In genomic region chr3:48215466-48215865, GRCh38 we compare ENCODE assay signal across 14 cellular contexts. TPM values are rescaled to one million over a fixed set of nuclear protein-coding genes. Genes with fewer than 3 reads are reported as not detected.
DNase-seq lines count a peak whose midpoint lies in the region; ATAC-seq and TF ChIP-seq lines count a peak whose summit lies in the region.
"Had no signal": no experiment of that assay in that cellular context is flagged by ENCODE, and none has a peak within 500 bp of the region (broad histone marks: within the 10 kb centered on the region; RNA-seq: fewer than 3 reads in every experiment).

No MANE protein-coding gene starts in this region.

- peak overlapping the region; percentile 95 for H3K27ac Mint-ChIP-seq in neural progenitor cell

- no peaks in the 10 kb centered on the region for H3F3A ChIP-seq in neural progenitor cell (ENCODE audit: low read depth)

- H3K36me3 Mint-ChIP-seq in neural progenitor cell: no peaks in the 10 kb centered on the region

- ATAC-seq in Right ventricle myocardium superior (ENCODE audit: poor library complexity) (peak; percentile 88), GM21526 (IDR thresholded peaks at IDR 0.05; ENCODE audit: low FRiP score, unreplicated experiment) (no peak)

- H3K9ac ChIP-seq in neural progenitor cell: no peak overlapping the region

- H3K4me3 ChIP-seq in neural progenitor cell: no peak overlapping the region
- no peak overlapping the region for H3K4me3 ChIP-seq in uterus
- no peak overlapping the region for H3K4me3 ChIP-seq in MG63
- H3K4me3 ChIP-seq: SK-N-MC had no signal

- no peaks in the 10 kb centered on the region for H3K36me3 ChIP-seq in neural progenitor cell
- no peaks in the 10 kb centered on the region for H3K36me3 ChIP-seq in uterus
- H3K36me3 ChIP-seq in MG63: no peaks in the 10 kb centered on the region

- peaks cover 6% of the 10 kb centered on the region for H3K4me1 Mint-ChIP-seq in neural progenitor cell

- peaks cover 7% of the 10 kb centered on the region for H3K27me3 Mint-ChIP-seq in neural progenitor cell (ENCODE audit: insufficient read depth, low read depth)

- H3K79me2 ChIP-seq in neural progenitor cell (ENCODE audit: low read depth): no peaks in the 10 kb centered on the region

- no peak overlapping the region for H3K4me3 Mint-ChIP-seq in neural progenitor cell

- peaks cover 10% of the 10 kb centered on the region for H3K4me1 ChIP-seq in neural progenitor cell
- no peaks in the 10 kb centered on the region for H3K4me1 ChIP-seq in uterus

- H3K9me3 ChIP-seq in neural progenitor cell (ENCODE audit: low read depth): no peaks in the 10 kb centered on the region
- H3K9me3 ChIP-seq in uterus: no peaks in the 10 kb centered on the region
- H3K9me3 ChIP-seq in MG63: no peaks in the 10 kb centered on the region

- H2AFZ ChIP-seq in neural progenitor cell (replicated peaks): no peak overlapping the region

- no peak for TF ChIP-seq POLR2A in uterus (IDR thresholded peaks at IDR 0.05)

- intact Hi-C loops in Right ventricle myocardium superior (cut with DNase I): no loop called here
- intact Hi-C loops in uterus (cut with DNase I; ENCODE audit: low total_unique reads): no loop called here

- H3K27me3 ChIP-seq in neural progenitor cell (no peaks in the 10 kb centered on the region), uterus (no peaks in the 10 kb centered on the region), MG63 (no peaks in the 10 kb centered on the region)

- peak overlapping the region; percentile 1 for H3K4me2 ChIP-seq in neural progenitor cell

- no peak overlapping the region for H3K27ac ChIP-seq in neural progenitor cell
- H3K27ac ChIP-seq in uterus: peak overlapping the region; percentile 31 to 70
- H3K27ac ChIP-seq: SK-N-MC had no signal

- no peaks in the 10 kb centered on the region for H4K20me1 ChIP-seq in neural progenitor cell (ENCODE audit: low read depth)

- TF ChIP-seq CTCF in neural progenitor cell (IDR thresholded peaks at IDR 0.05): no peak
- no peak for TF ChIP-seq CTCF in uterus (IDR thresholded peaks at IDR 0.05)

- H3K9me3 Mint-ChIP-seq in neural progenitor cell: no peaks in the 10 kb centered on the region

- peak; percentile 18 for DNase-seq in DMS79 treated with DMSO at 0.1 percent for 48 hours (lab: John Stamatoyannopoulos, UW)
- DNase-seq in DMS79 (lab: John Stamatoyannopoulos, UW): no peak
- DNase-seq in Right ventricle myocardium superior: peak; percentile 61
- DNase-seq in neural progenitor cell (ENCODE audit: low spot score): no peak
- DNase-seq in uterus: peak; percentile 45 to 59
- DNase-seq in activated gamma-delta T cell (lab: John Stamatoyannopoulos, UW): no peak
- no peak for DNase-seq in MG63
- DNase-seq: 8988T; activated effector memory CD4-positive, alpha-beta T cell treated with anti-CD3 and anti-CD28 coated beads, Interleukin-2, amount 50 U/mL, for 16 hours; Karpas-422; NCI-H524; stimulated activated CD8-positive, alpha-beta memory T cell treated with anti-CD3 and anti-CD28 coated beads, Interleukin-4, amount 100 ng/mL, for 48 hours had no signal

RNA-seq across cellular contexts. Expression of gene CAMP, which starts 7.8 kb away (rescaled TPM):
- total RNA-seq in Right ventricle myocardium superior (not detected), neural progenitor cell (ENCODE audit: low replicate concordance) (not detected in 2 replicates), uterus (1 to 10 TPM in 1 of 4 donors, not detected in 3; 3.1 TPM)
- total RNA-seq in MG63 (2014; rRNA removed; shearing (Covaris generic); ENCODE audit: low replicate concordance): not detected in 2 replicates

RNA-seq across cellular contexts. Expression of gene ZNF589, which starts 25.4 kb away (rescaled TPM):
- total RNA-seq in Right ventricle myocardium superior (5.4 TPM), neural progenitor cell (ENCODE audit: low replicate concordance) (49.9 and 57.3 TPM in 2 replicates), uterus (10 to 100 TPM in 2 of 4 donors, 1 to 10 TPM in 2; 1.8 to 19.3 (median 10.9) TPM)
- 3.0 and 4.5 TPM in 2 replicates for total RNA-seq in MG63 (2014; rRNA removed; shearing (Covaris generic); ENCODE audit: low replicate concordance)

RNA-seq across cellular contexts. Expression of gene CDC25A, which starts 27.2 kb away (rescaled TPM):
- total RNA-seq in Right ventricle myocardium superior (0.83 TPM), neural progenitor cell (ENCODE audit: low replicate concordance) (51.8 and 74.1 TPM in 2 replicates), uterus (10 to 100 TPM in 1 of 4 donors, under 1 TPM in 1, not detected in 2; 0.67 to 10.5 TPM)
- total RNA-seq in MG63 (2014; rRNA removed; shearing (Covaris generic); ENCODE audit: low replicate concordance): 11.2 and 25.3 TPM in 2 replicates

Comparison
In these comparisons a context has a peak if more than half of its experiments do, and no peak if none do; other contexts are left out.
1. DNase-seq: peak in DMS79 treated with DMSO at 0.1 percent for 48 hours (single experiment), Right ventricle myocardium superior (single experiment) and uterus (2 of 2); none in DMS79 (single experiment), neural progenitor cell (single experiment), activated gamma-delta T cell (single experiment) and MG63 (single experiment).